In genomic region chr21:16589046-16589445, GRCh38 we compare ENCODE assay signal across 13 cellular contexts.
DNase-seq lines count a peak whose midpoint lies in the region; ATAC-seq and TF ChIP-seq lines count a peak whose summit lies in the region.
"Had no signal": no experiment of that assay in that cellular context is flagged by ENCODE, and none has a peak within 500 bp of the region (broad histone marks: within the 10 kb centered on the region; RNA-seq: fewer than 3 reads in every experiment).

No MANE protein-coding gene starts in this region.

- TF ChIP-seq CTCF in right atrium auricular region (IDR thresholded peaks at IDR 0.05) = no peak
- no peak for TF ChIP-seq CTCF in MM.1S (IDR thresholded peaks at IDR 0.05; ENCODE audit: low read length)

- intact Hi-C loops in left ventricle myocardium superior (cut with micrococcal nuclease) = no loop called here

- H3F3A ChIP-seq in MM.1S (ENCODE audit: insufficient read depth, low read length) = peaks cover 4% of the 10 kb centered on the region; the same call in 1 of the 2 replicates

- peaks cover 0 to 4% of the 10 kb centered on the region in 2 donors for H3K4me1 ChIP-seq in right atrium auricular region
- peaks cover 41% of the 10 kb centered on the region for H3K4me1 ChIP-seq in neuron (ENCODE audit: insufficient read depth, low read length)
- H3K4me1 ChIP-seq in MM.1S (ENCODE audit: low read length) = peaks cover 11% of the 10 kb centered on the region
- H3K4me1 ChIP-seq: colonic mucosa, SJCRH30 had no signal

- no peaks in the 10 kb centered on the region for H3K9me2 ChIP-seq in MM.1S (replicated peaks; ENCODE audit: insufficient read depth, low read length)

- H3K27me3 ChIP-seq in right atrium auricular region (no peaks in the 10 kb centered on the region), neuron (ENCODE audit: insufficient read depth, low read length) (no peaks in the 10 kb centered on the region), MM.1S (replicated peaks; ENCODE audit: insufficient read depth, low read length) (no peaks in the 10 kb centered on the region)
- H3K27me3 ChIP-seq: colonic mucosa, esophagus squamous epithelium, SJCRH30 had no signal

- no peak overlapping the region for H2AFZ ChIP-seq in neuron (ENCODE audit: low read depth, low read length)
- H2AFZ ChIP-seq in MM.1S (ENCODE audit: low read length) = no peak overlapping the region

- no peak overlapping the region for H3K9ac ChIP-seq in MM.1S (ENCODE audit: low read length)

- H3K9me3 ChIP-seq in right atrium auricular region (no peaks in the 10 kb centered on the region), neuron (ENCODE audit: low read length) (no peaks in the 10 kb centered on the region), MM.1S (replicated peaks; ENCODE audit: insufficient read depth, low read length) (no peaks in the 10 kb centered on the region)
- H3K9me3 ChIP-seq: colonic mucosa, esophagus squamous epithelium, SJCRH30 had no signal

- H3K4me2 ChIP-seq in MM.1S (ENCODE audit: low read depth, low read length) = no peak overlapping the region

- H3K27ac ChIP-seq in right atrium auricular region (peak overlapping the region; percentile 79 to 83), epithelial cell of prostate (peak overlapping the region; percentile 92), MM.1S (ENCODE audit: low read length) (no peak overlapping the region)
- H3K27ac ChIP-seq: colonic mucosa, SJCRH30 had no signal

- H3K4me3 ChIP-seq in right atrium auricular region = no peak overlapping the region
- H3K4me3 ChIP-seq in neuron (ENCODE audit: low read length) = peak overlapping the region; percentile 17
- H3K4me3 ChIP-seq in MM.1S (ENCODE audit: low read length) = no peak overlapping the region
- H3K4me3 ChIP-seq: colonic mucosa, lung, SJCRH30 had no signal

- H4K20me1 ChIP-seq in MM.1S (ENCODE audit: insufficient read depth, low read length) = no peaks in the 10 kb centered on the region

- H3K36me3 ChIP-seq in right atrium auricular region (no peaks in the 10 kb centered on the region), neuron (ENCODE audit: insufficient read depth, low read length) (no peaks in the 10 kb centered on the region), MM.1S (replicated peaks; ENCODE audit: insufficient read depth, low read length) (no peaks in the 10 kb centered on the region)
- H3K36me3 ChIP-seq: colonic mucosa, esophagus squamous epithelium, SJCRH30 had no signal

- H3K79me2 ChIP-seq in MM.1S (ENCODE audit: low read length) = no peaks in the 10 kb centered on the region

- no peak for DNase-seq in right atrium auricular region (ENCODE audit: low spot score)
- DNase-seq in left ventricle myocardium superior = no peak
- DNase-seq in epithelial cell of prostate (ENCODE audit: low read depth, low spot score) = no peak
- DNase-seq in activated T-cell treated with anti-CD3 and anti-CD28 coated beads, Interleukin-2, amount 50 U/mL, for 48 hours = no peak
- DNase-seq in iPS-NIHi7 (ENCODE audit: extremely low spot score) = no peak
- DNase-seq in MM.1S = no peak
- DNase-seq: activated T-cell treated with anti-CD3 and anti-CD28 coated beads, Interleukin-2, amount 50 U/mL, for 4 hours; esophagus squamous epithelium; SJCRH30 had no signal

- ATAC-seq in left ventricle myocardium superior = no peak
- no peak for ATAC-seq in GM21529 (IDR thresholded peaks at IDR 0.05; ENCODE audit: unreplicated experiment)
- ATAC-seq: activated T-cell treated with anti-CD3 and anti-CD28 coated beads, Interleukin-2, amount 50 U/mL, for 4 hours had no signal
